Comparison of ENCODE assay signal across 24 cellular contexts in the genomic region with DNA sequence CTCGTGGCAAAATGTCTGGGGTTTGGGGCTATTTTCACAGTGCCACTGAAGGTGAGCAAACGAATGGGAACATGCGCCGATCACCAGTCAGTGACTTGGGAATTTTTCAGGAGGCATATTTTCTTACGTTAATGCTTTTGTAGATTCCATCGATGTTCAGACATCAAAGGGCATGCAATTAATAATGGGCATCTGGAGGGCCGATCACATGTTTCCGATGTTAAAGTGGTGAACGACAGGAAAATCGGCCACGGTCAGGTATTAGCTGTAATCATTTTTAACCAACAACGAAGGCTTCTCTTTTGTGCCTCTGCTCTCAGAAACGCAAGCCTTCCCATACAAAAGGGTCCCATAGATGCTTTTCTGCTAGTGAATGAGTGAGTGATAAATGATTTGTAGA.
"Had no signal": no experiment of that assay in that cellular context is flagged by ENCODE, and none has a peak within 500 bp of the region (broad histone marks: within the 10 kb centered on the region; RNA-seq: fewer than 3 reads in every experiment).

No MANE protein-coding gene starts in this region.

- H3K36me3 ChIP-seq: gastroesophageal sphincter, tibial artery, uterus had no signal

- H3K9me3 Mint-ChIP-seq: activated CD4-positive, alpha-beta T cell treated with anti-CD3 and anti-CD28 coated beads, Interleukin-2, amount 10 ng/mL, durations not matched to agents 24 days and 14 days; activated T-cell treated with anti-CD3 and anti-CD28 coated beads, Interleukin-2, amount 50 U/mL, for 24 hours; activated T-helper 2 cell treated with anti-CD3 and anti-CD28 coated beads, Interferon-gamma antibody, Interleukin-2, Interleukin-4, amounts not matched to agents 10 μg/mL and 5 μg/mL and 100 μg/mL, durations not matched to agents 14 hours and 24 hours and 36 hours; memory B cell; nephron progenitor cell had no signal

- ATAC-seq: activated CD4-positive, CD25-positive, alpha-beta regulatory T cell treated with anti-CD3 and anti-CD28 coated beads, Interleukin-2, amount 50 U/mL, for 24 hours; activated CD8-positive, alpha-beta T cell treated with anti-CD3 and anti-CD28 coated beads, Interleukin-2, amount 10 ng/mL, durations not matched to agents 7 days and 5 days; gastroesophageal sphincter; left colon; sciatic nerve had no signal

- H3K4me1 Mint-ChIP-seq: activated CD4-positive, alpha-beta T cell treated with anti-CD3 and anti-CD28 coated beads, Interleukin-2, amount 10 ng/mL, durations not matched to agents 24 days and 14 days had no signal

- DNase-seq: activated CD4-positive, alpha-beta T cell treated with anti-CD3 and anti-CD28 coated beads, Interleukin-2, amount 10 ng/mL, durations not matched to agents 24 days and 14 days; activated CD8-positive, alpha-beta memory T cell treated with anti-CD3 and anti-CD28 coated beads, Interleukin-2, amount 50 U/mL, for 4 hours; activated CD8-positive, alpha-beta T cell treated with anti-CD3 and anti-CD28 coated beads, Interleukin-2, amount 10 ng/mL, durations not matched to agents 7 days and 5 days; activated naive CD4-positive, alpha-beta T cell; activated T-cell treated with anti-CD3 and anti-CD28 coated beads, Interleukin-2, amount 50 U/mL, for 24 hours; central memory CD4-positive, alpha-beta T cell; dermis blood vessel endothelial cell; effector memory CD4-positive, alpha-beta T cell; islet precursor cell; left colon; nephron progenitor cell; stimulated activated CD4-positive, alpha-beta T cell treated with anti-CD3 and anti-CD28 coated beads, Interleukin-4, amount 100 ng/mL, for 1 hour; stimulated activated naive CD4-positive, alpha-beta T cell treated with Interleukin-2 at 50 U/mL for 16 hours; SW 1271; T-helper 2 cell; tibial artery; uterus had no signal

- H3K36me3 Mint-ChIP-seq: activated naive CD8-positive, alpha-beta T cell; memory B cell had no signal

- H3K4me3 Mint-ChIP-seq: activated CD4-positive, alpha-beta T cell treated with anti-CD3 and anti-CD28 coated beads, Interleukin-2, amount 10 ng/mL, durations not matched to agents 24 days and 14 days; activated CD8-positive, alpha-beta T cell treated with anti-CD3 and anti-CD28 coated beads, Interleukin-2, amount 10 ng/mL, durations not matched to agents 7 days and 5 days; activated naive CD8-positive, alpha-beta T cell; activated T-cell treated with anti-CD3 and anti-CD28 coated beads, Interleukin-2, amount 50 U/mL, for 24 hours; memory B cell; nephron progenitor cell had no signal

- H3K27me3 ChIP-seq: gastroesophageal sphincter, tibial artery, uterus had no signal

- H3K9me3 ChIP-seq: gastroesophageal sphincter, tibial artery, uterus had no signal

- H3K4me1 ChIP-seq: uterus had no signal

- H3K4me3 ChIP-seq: gastroesophageal sphincter, tibial artery, uterus had no signal

- FAIRE-seq: astrocyte had no signal

- H3K27ac ChIP-seq: tibial artery, uterus had no signal

- H3K27ac Mint-ChIP-seq: activated CD4-positive, alpha-beta T cell treated with anti-CD3 and anti-CD28 coated beads, Interleukin-2, amount 10 ng/mL, durations not matched to agents 24 days and 14 days; activated CD8-positive, alpha-beta T cell treated with anti-CD3 and anti-CD28 coated beads, Interleukin-2, amount 10 ng/mL, durations not matched to agents 7 days and 5 days; activated naive CD8-positive, alpha-beta T cell; activated T-cell treated with anti-CD3 and anti-CD28 coated beads, Interleukin-2, amount 50 U/mL, for 24 hours; activated T-helper 2 cell treated with anti-CD3 and anti-CD28 coated beads, Interferon-gamma antibody, Interleukin-2, Interleukin-4, amounts not matched to agents 10 μg/mL and 5 μg/mL and 100 μg/mL, durations not matched to agents 14 hours and 24 hours and 36 hours; memory B cell; nephron progenitor cell had no signal
